ENCODE assay signal across 14 cellular contexts in genomic region chr16:57607676-57608461, GRCh38. TPM values are rescaled to one million over a fixed set of nuclear protein-coding genes. Genes with fewer than 3 reads are reported as not detected.
DNase-seq lines count a peak whose midpoint lies in the region; TF ChIP-seq lines count a peak whose summit lies in the region.
"Had no signal": no experiment of that assay in that cellular context is flagged by ENCODE, and none has a peak within 500 bp of the region (broad histone marks: within the 10 kb centered on the region; RNA-seq: fewer than 3 reads in every experiment).

No MANE protein-coding gene starts in this region.

- H3K36me3 ChIP-seq in BLaER1 treated with 17β-estradiol and CSF1 and Interleukin-3, amounts not matched to agents 10 nM and 100 nM: no peaks in the 10 kb centered on the region
- H3K36me3 ChIP-seq in OCI-LY7 (ENCODE audit: insufficient read depth, low read length) (no peaks in the 10 kb centered on the region), Karpas-422 (ENCODE audit: insufficient read depth, low read length) (no peaks in the 10 kb centered on the region)
- H3K36me3 ChIP-seq: SJSA1, suprapubic skin had no signal

- H3K4me3 ChIP-seq in BLaER1 treated with 17β-estradiol and CSF1 and Interleukin-3, amounts not matched to agents 10 nM and 100 nM: no peak overlapping the region
- no peak overlapping the region for H3K4me3 ChIP-seq in OCI-LY7 (ENCODE audit: low read depth, low read length, poor library complexity, severe bottlenecking)
- no peak overlapping the region for H3K4me3 ChIP-seq in Karpas-422 (ENCODE audit: low read length)
- H3K4me3 ChIP-seq: SJSA1, suprapubic skin had no signal

- H3K27me3 ChIP-seq in BLaER1 treated with 17β-estradiol and CSF1 and Interleukin-3, amounts not matched to agents 10 nM and 100 nM: no peaks in the 10 kb centered on the region; a peak in 1 of 22 replicates
- H3K27me3 ChIP-seq in Karpas-422 (ENCODE audit: low read length): no peaks in the 10 kb centered on the region
- H3K27me3 ChIP-seq: suprapubic skin had no signal

- peaks cover 3% of the 10 kb centered on the region for H3K36me3 Mint-ChIP-seq in activated T-helper 2 cell treated with anti-CD3 and anti-CD28 coated beads, Interferon-gamma antibody, Interleukin-2, Interleukin-4, amounts not matched to agents 10 μg/mL and 5 μg/mL and 100 μg/mL, durations not matched to agents 14 hours and 24 hours and 36 hours (ENCODE audit: low read depth)
- H3K36me3 Mint-ChIP-seq in nephron progenitor cell (ENCODE audit: low read depth): no peaks in the 10 kb centered on the region

- intact Hi-C loops in activated T-helper 2 cell treated with anti-CD3 and anti-CD28 coated beads, Interferon-gamma antibody, Interleukin-2, Interleukin-4, amounts not matched to agents 10 μg/mL and 5 μg/mL and 100 μg/mL, durations not matched to agents 14 hours and 24 hours and 36 hours (cut with micrococcal nuclease): loop anchor here (2.0 to 10.0 kb wide), 4 partner anchors 41 to 673 kb away; partner anchors contain the start of genes CCDC102A and HERPUD1
- intact Hi-C loops in OCI-LY7 (cut with micrococcal nuclease; ENCODE audit: unreplicated experiment): no loop called here

- CTCF ChIA-PET in OCI-LY7 (lab: Charles Lee; ENCODE audit: unreplicated experiment): no interaction called here

- no TSS peak for BruUV-seq in OCI-LY7 (replicated peaks; lab: Mats Ljungman, UMichigan)

- H3K27me3 Mint-ChIP-seq in activated T-helper 2 cell treated with anti-CD3 and anti-CD28 coated beads, Interferon-gamma antibody, Interleukin-2, Interleukin-4, amounts not matched to agents 10 μg/mL and 5 μg/mL and 100 μg/mL, durations not matched to agents 14 hours and 24 hours and 36 hours (ENCODE audit: low read depth): peaks cover 3% of the 10 kb centered on the region
- H3K27me3 Mint-ChIP-seq in nephron progenitor cell (ENCODE audit: low read depth, poor library complexity): peaks cover 26% of the 10 kb centered on the region
- H3K27me3 Mint-ChIP-seq: central memory CD8-positive, alpha-beta T cell had no signal

- H3K9me3 ChIP-seq in BLaER1 treated with 17β-estradiol and CSF1 and Interleukin-3, amounts not matched to agents 10 nM and 100 nM (replicated peaks in 1 of 11): no peaks in the 10 kb centered on the region
- H3K9me3 ChIP-seq in OCI-LY7 (ENCODE audit: low read length): no peaks in the 10 kb centered on the region
- H3K9me3 ChIP-seq in Karpas-422 (ENCODE audit: low read length): no peaks in the 10 kb centered on the region
- H3K9me3 ChIP-seq: SJSA1, suprapubic skin had no signal

- peaks cover 15 to 87% (median 80%) of the 10 kb centered on the region in 10 experiments for H3K4me1 ChIP-seq in BLaER1 treated with 17β-estradiol and CSF1 and Interleukin-3, amounts not matched to agents 10 nM and 100 nM
- no peaks in the 10 kb centered on the region for H3K4me1 ChIP-seq in OCI-LY7 (ENCODE audit: insufficient read depth, low read length, poor library complexity, severe bottlenecking)
- H3K4me1 ChIP-seq in Karpas-422 (ENCODE audit: low read length): no peaks in the 10 kb centered on the region

- H3K9me2 ChIP-seq in OCI-LY7 (ENCODE audit: insufficient read depth, low read length) (no peaks in the 10 kb centered on the region), Karpas-422 (replicated peaks; ENCODE audit: insufficient read depth, low read length) (no peaks in the 10 kb centered on the region)

- TF ChIP-seq CTCF in nephron progenitor cell (IDR thresholded peaks at IDR 0.05) (no peak), OCI-LY7 (conservative IDR thresholded peaks at IDR 0.05; ENCODE audit: low read length) (no peak)

- H3K4me2 ChIP-seq in BLaER1 treated with 17β-estradiol and CSF1 and Interleukin-3, amounts not matched to agents 10 nM and 100 nM: peak overlapping the region in 9 of 11 experiments; percentile 74 to 94 (median 81); a peak in 18 of 22 replicates
- H3K4me2 ChIP-seq in OCI-LY7 (ENCODE audit: low read length) (no peak overlapping the region), Karpas-422 (ENCODE audit: low read depth, low read length, poor library complexity, severe bottlenecking) (no peak overlapping the region)

- H3K4me1 Mint-ChIP-seq in activated T-helper 2 cell treated with anti-CD3 and anti-CD28 coated beads, Interferon-gamma antibody, Interleukin-2, Interleukin-4, amounts not matched to agents 10 μg/mL and 5 μg/mL and 100 μg/mL, durations not matched to agents 14 hours and 24 hours and 36 hours (ENCODE audit: low read depth): peaks cover 61% of the 10 kb centered on the region
- peaks cover 37% of the 10 kb centered on the region for H3K4me1 Mint-ChIP-seq in nephron progenitor cell

- H3K79me2 ChIP-seq in OCI-LY7 (ENCODE audit: insufficient read depth, low read depth, low read length) (no peaks in the 10 kb centered on the region), Karpas-422 (ENCODE audit: low read length) (no peaks in the 10 kb centered on the region)

- peak overlapping the region in 6 of 11 experiments; percentile 7 to 57 (median 28); a peak in 5 of 22 replicates for H3K27ac ChIP-seq in BLaER1 treated with 17β-estradiol and CSF1 and Interleukin-3, amounts not matched to agents 10 nM and 100 nM
- no peak overlapping the region for H3K27ac ChIP-seq in OCI-LY7 (ENCODE audit: low read depth, low read length, poor library complexity, severe bottlenecking)
- H3K27ac ChIP-seq in Karpas-422 (ENCODE audit: low read length): no peak overlapping the region
- H3K27ac ChIP-seq: C4-2B, SJSA1, suprapubic skin had no signal

- H3K9me3 Mint-ChIP-seq in activated T-helper 2 cell treated with anti-CD3 and anti-CD28 coated beads, Interferon-gamma antibody, Interleukin-2, Interleukin-4, amounts not matched to agents 10 μg/mL and 5 μg/mL and 100 μg/mL, durations not matched to agents 14 hours and 24 hours and 36 hours: no peaks in the 10 kb centered on the region
- no peaks in the 10 kb centered on the region for H3K9me3 Mint-ChIP-seq in nephron progenitor cell
- H3K9me3 Mint-ChIP-seq: central memory CD8-positive, alpha-beta T cell; naive B cell had no signal

- no peak overlapping the region for H3K4me3 Mint-ChIP-seq in activated T-helper 2 cell treated with anti-CD3 and anti-CD28 coated beads, Interferon-gamma antibody, Interleukin-2, Interleukin-4, amounts not matched to agents 10 μg/mL and 5 μg/mL and 100 μg/mL, durations not matched to agents 14 hours and 24 hours and 36 hours (ENCODE audit: low read depth)
- H3K4me3 Mint-ChIP-seq in nephron progenitor cell: no peak overlapping the region
- H3K4me3 Mint-ChIP-seq: central memory CD8-positive, alpha-beta T cell; naive B cell had no signal

- H2AFZ ChIP-seq in OCI-LY7 (ENCODE audit: low read length): no peak overlapping the region
- no peak overlapping the region for H2AFZ ChIP-seq in Karpas-422 (ENCODE audit: low read length)

- H3K27ac Mint-ChIP-seq in activated T-helper 2 cell treated with anti-CD3 and anti-CD28 coated beads, Interferon-gamma antibody, Interleukin-2, Interleukin-4, amounts not matched to agents 10 μg/mL and 5 μg/mL and 100 μg/mL, durations not matched to agents 14 hours and 24 hours and 36 hours: peak overlapping the region; percentile 8
- peak overlapping the region; percentile 45 for H3K27ac Mint-ChIP-seq in nephron progenitor cell
- H3K27ac Mint-ChIP-seq: naive B cell had no signal

- peak; percentile 18 for DNase-seq in GF-D8 (lab: John Stamatoyannopoulos, UW)
- DNase-seq in activated T-helper 2 cell treated with anti-CD3 and anti-CD28 coated beads, Interferon-gamma antibody, Interleukin-2, Interleukin-4, amounts not matched to agents 10 μg/mL and 5 μg/mL and 100 μg/mL, durations not matched to agents 14 hours and 24 hours and 36 hours (ENCODE audit: low spot score): no peak
- no peak for DNase-seq in nephron progenitor cell
- DNase-seq in OCI-LY7 (ENCODE audit: low spot score): no peak
- DNase-seq in NCI-H1105 (lab: John Stamatoyannopoulos, UW): no peak
- DNase-seq in Karpas-422: no peak
- DNase-seq: foreskin fibroblast, left ventricle myocardium superior, naive B cell had no signal

- peak overlapping the region in 3 of 11 experiments; percentile 7 to 38 (median 25); a peak in 4 of 22 replicates for H3K9ac ChIP-seq in BLaER1 treated with 17β-estradiol and CSF1 and Interleukin-3, amounts not matched to agents 10 nM and 100 nM
- no peak overlapping the region for H3K9ac ChIP-seq in Karpas-422 (ENCODE audit: low read length)

- no peaks in the 10 kb centered on the region for H4K20me1 ChIP-seq in BLaER1 treated with 17β-estradiol and CSF1 and Interleukin-3, amounts not matched to agents 10 nM and 100 nM
- H4K20me1 ChIP-seq in OCI-LY7 (ENCODE audit: insufficient read depth, low read length): no peaks in the 10 kb centered on the region
- no peaks in the 10 kb centered on the region for H4K20me1 ChIP-seq in Karpas-422 (ENCODE audit: insufficient read depth, low read depth, low read length)

- POLR2A ChIA-PET in OCI-LY7 (lab: Charles Lee): interaction anchor here (0.9 kb wide), 1 partner anchor 71 kb away, joined by 5 read pairs; no protein-coding TSS in a partner anchor

RNA-seq across cellular contexts. Expression of gene ADGRG1, which starts 20.6 kb away (rescaled TPM):
- total RNA-seq in activated T-helper 2 cell treated with anti-CD3 and anti-CD28 coated beads, Interferon-gamma antibody, Interleukin-2, Interleukin-4, amounts not matched to agents 10 μg/mL and 5 μg/mL and 100 μg/mL, durations not matched to agents 14 hours and 24 hours and 36 hours: 1.8 and 1.9 TPM in 2 replicates
- not detected in 2 replicates for total RNA-seq in OCI-LY7 (2014; rRNA removed; shearing (Covaris generic))
- total RNA-seq in OCI-LY7 (2022): not detected in 2 replicates
- total RNA-seq in Karpas-422 (2014; rRNA removed; shearing (Covaris generic); ENCODE audit: low replicate concordance): not detected in 2 replicates

Comparison
In these comparisons a context has a peak if more than half of its experiments do, and no peak if none do; other contexts are left out.
1. H3K27ac ChIP-seq: peak in BLaER1 treated with 17β-estradiol and CSF1 and Interleukin-3, amounts not matched to agents 10 nM and 100 nM (6 of 11); none in OCI-LY7 (single experiment) and Karpas-422 (single experiment).
2. H3K4me2 ChIP-seq: peak in BLaER1 treated with 17β-estradiol and CSF1 and Interleukin-3, amounts not matched to agents 10 nM and 100 nM (9 of 11); none in OCI-LY7 (single experiment) and Karpas-422 (single experiment).